ENCODE assay signal across 23 cellular contexts in genomic region chr10:97038688-97039087, GRCh38.
"Had no signal": no experiment of that assay in that cellular context is flagged by ENCODE, and none has a peak within 500 bp of the region (broad histone marks: within the 10 kb centered on the region; RNA-seq: fewer than 3 reads in every experiment).

No MANE protein-coding gene starts in this region.

- H3K27ac ChIP-seq: cardiac muscle cell, foreskin keratinocyte, upper lobe of left lung, WERI-Rb-1 had no signal

- H3K4me3 Mint-ChIP-seq: activated CD8-positive, alpha-beta memory T cell treated with anti-CD3 and anti-CD28 coated beads, Interleukin-2, amount 10 ng/mL, durations not matched to agents 7 days and 5 days; activated CD8-positive, alpha-beta T cell treated with anti-CD3 and anti-CD28 coated beads for 36 hours; activated naive CD4-positive, alpha-beta T cell treated with anti-CD3 and anti-CD28 coated beads for 36 hours; neural crest cell had no signal

- DNase-seq: activated CD4-positive, alpha-beta T cell treated with anti-CD3 and anti-CD28 coated beads, Interleukin-2, amount 10 ng/mL, durations not matched to agents 7 days and 5 days; activated CD4-positive, CD25-positive, alpha-beta regulatory T cell treated with anti-CD3 and anti-CD28 coated beads, Interleukin-2, amount 50 U/mL, for 72 hours; activated CD8-positive, alpha-beta memory T cell treated with anti-CD3 and anti-CD28 coated beads, Interleukin-2, amount 10 ng/mL, durations not matched to agents 7 days and 5 days; activated CD8-positive, alpha-beta T cell treated with anti-CD3 and anti-CD28 coated beads for 36 hours; activated naive CD4-positive, alpha-beta T cell treated with anti-CD3 and anti-CD28 coated beads for 36 hours; activated naive CD8-positive, alpha-beta T cell treated with anti-CD3 and anti-CD28 coated beads, Interleukin-2, amount 50 U/mL, for 24 hours; dermis blood vessel endothelial cell; effector CD8-positive, alpha-beta T cell; foreskin keratinocyte; left colon; mesenchymal stem cell; spleen; stimulated activated CD4-positive, alpha-beta T cell treated with anti-CD3 and anti-CD28 coated beads, Interleukin-4, amount 100 ng/mL, for 1 hour; stimulated activated naive CD8-positive, alpha-beta T cell treated with anti-CD3 and anti-CD28 coated beads, Interleukin-15, Interleukin-2, amounts not matched to agents 100 U/mL and 50 U/mL, for 24 hours; SW 1271; T-helper 2 cell; WERI-Rb-1 had no signal

- H3K9me3 ChIP-seq: spleen, upper lobe of left lung had no signal

- H3K36me3 ChIP-seq: cardiac muscle cell, spleen, upper lobe of left lung, WERI-Rb-1 had no signal

- H3K27me3 ChIP-seq: cardiac muscle cell, upper lobe of left lung had no signal

- ATAC-seq: activated CD8-positive, alpha-beta memory T cell treated with anti-CD3 and anti-CD28 coated beads, Interleukin-2, amount 10 ng/mL, durations not matched to agents 7 days and 5 days; activated CD8-positive, alpha-beta T cell treated with anti-CD3 and anti-CD28 coated beads for 36 hours; activated naive CD8-positive, alpha-beta T cell treated with anti-CD3 and anti-CD28 coated beads, Interleukin-2, amount 50 U/mL, for 24 hours; stimulated activated naive CD8-positive, alpha-beta T cell treated with anti-CD3 and anti-CD28 coated beads, Interleukin-15, Interleukin-2, amounts not matched to agents 100 U/mL and 50 U/mL, for 24 hours had no signal

- H3K27me3 Mint-ChIP-seq: activated CD4-positive, alpha-beta T cell treated with anti-CD3 and anti-CD28 coated beads, Interleukin-2, amount 10 ng/mL, durations not matched to agents 7 days and 5 days had no signal

- H3K27ac Mint-ChIP-seq: activated CD8-positive, alpha-beta memory T cell treated with anti-CD3 and anti-CD28 coated beads, Interleukin-2, amount 10 ng/mL, durations not matched to agents 7 days and 5 days; activated CD8-positive, alpha-beta T cell treated with anti-CD3 and anti-CD28 coated beads for 36 hours; activated naive CD4-positive, alpha-beta T cell treated with anti-CD3 and anti-CD28 coated beads for 36 hours; activated naive CD8-positive, alpha-beta T cell treated with anti-CD3 and anti-CD28 coated beads, Interleukin-2, amount 50 U/mL, for 24 hours; activated T-helper 2 cell treated with anti-CD3 and anti-CD28 coated beads, Interferon-gamma antibody, Interleukin-2, Interleukin-4, amounts not matched to agents 10 μg/mL and 5 μg/mL and 100 μg/mL, durations not matched to agents 14 hours and 24 hours and 36 hours; progenitor cell of endocrine pancreas had no signal

- H3K36me3 Mint-ChIP-seq: activated CD8-positive, alpha-beta memory T cell treated with anti-CD3 and anti-CD28 coated beads, Interleukin-2, amount 10 ng/mL, durations not matched to agents 7 days and 5 days had no signal

- H3K4me3 ChIP-seq: cardiac muscle cell had no signal

- H3K4me1 ChIP-seq: foreskin keratinocyte had no signal

- FAIRE-seq: keratinocyte had no signal

- H3K9me3 Mint-ChIP-seq: activated CD4-positive, alpha-beta T cell treated with anti-CD3 and anti-CD28 coated beads, Interleukin-2, amount 10 ng/mL, durations not matched to agents 7 days and 5 days; activated CD8-positive, alpha-beta T cell treated with anti-CD3 and anti-CD28 coated beads for 36 hours; activated naive CD4-positive, alpha-beta T cell treated with anti-CD3 and anti-CD28 coated beads for 36 hours; activated naive CD8-positive, alpha-beta T cell treated with anti-CD3 and anti-CD28 coated beads, Interleukin-2, amount 50 U/mL, for 24 hours; activated T-helper 2 cell treated with anti-CD3 and anti-CD28 coated beads, Interferon-gamma antibody, Interleukin-2, Interleukin-4, amounts not matched to agents 10 μg/mL and 5 μg/mL and 100 μg/mL, durations not matched to agents 14 hours and 24 hours and 36 hours; neural crest cell had no signal
